21 cellular contexts compared by ENCODE assay signal in the genomic region with DNA sequence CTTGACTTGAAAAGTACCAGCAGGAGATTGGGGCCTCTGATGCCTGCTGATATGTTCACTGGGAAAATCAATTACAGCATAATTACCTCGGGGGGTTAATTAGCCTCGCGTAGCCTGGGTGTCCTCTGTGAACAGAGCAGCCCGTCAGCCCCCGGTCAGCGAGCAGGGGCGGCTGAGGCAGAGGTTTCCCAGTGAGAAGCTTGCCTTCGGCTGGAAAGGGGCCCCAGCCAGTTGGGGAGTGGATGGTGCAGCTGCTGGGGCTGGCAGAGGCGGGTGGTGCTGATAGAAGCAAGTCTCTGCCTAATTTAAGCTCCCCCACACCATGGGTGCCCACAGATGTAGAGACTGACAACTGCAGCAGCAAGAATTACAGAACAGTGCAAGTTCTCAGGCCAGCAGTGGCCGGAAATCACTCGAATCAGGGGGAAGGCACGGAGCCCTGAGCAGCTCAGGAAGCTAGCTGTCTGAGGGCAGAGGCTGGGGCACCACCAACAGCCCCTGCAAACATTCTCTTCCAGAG.
DNase-seq lines count a peak whose midpoint lies in the region; ATAC-seq and TF ChIP-seq lines count a peak whose summit lies in the region.
"Had no signal": no experiment of that assay in that cellular context is flagged by ENCODE, and none has a peak within 500 bp of the region (broad histone marks: within the 10 kb centered on the region; RNA-seq: fewer than 3 reads in every experiment).

No MANE protein-coding gene starts in this region.

- peak overlapping the region; percentile 58 for H3K4me3 Mint-ChIP-seq in neural progenitor cell
- H3K4me3 Mint-ChIP-seq in CD4-positive, alpha-beta memory T cell = no peak overlapping the region
- H3K4me3 Mint-ChIP-seq in activated CD4-positive, alpha-beta memory T cell treated with anti-CD3 and anti-CD28 coated beads for 36 hours = no peak overlapping the region
- H3K4me3 Mint-ChIP-seq in naive thymus-derived CD8-positive, alpha-beta T cell = no peak overlapping the region
- H3K4me3 Mint-ChIP-seq: CD8-positive, alpha-beta memory T cell; stimulated activated effector memory CD8-positive, alpha-beta T cell treated with anti-CD3 and anti-CD28 coated beads, Interleukin-12 subunit alpha, Interleukin-12 subunit beta, amount 100 ng/mL, for 72 hours had no signal

- no peaks in the 10 kb centered on the region for H3K9me3 ChIP-seq in neural progenitor cell (ENCODE audit: low read depth)
- H3K9me3 ChIP-seq in CD4-positive, alpha-beta memory T cell (ENCODE audit: control insufficient read depth in 1 of 2, low read length in 2 of 2) = no peaks in the 10 kb centered on the region
- H3K9me3 ChIP-seq: neutrophil, SJSA1, thyroid gland had no signal

- intact Hi-C loops in dorsolateral prefrontal cortex (cut with DNase I) = no loop called here
- intact Hi-C loops in CD4-positive, alpha-beta memory T cell (cut with micrococcal nuclease) = no loop called here
- intact Hi-C loops in activated CD4-positive, alpha-beta memory T cell treated with anti-CD3 and anti-CD28 coated beads for 36 hours (cut with micrococcal nuclease) = no loop called here

- H3K27ac ChIP-seq in dorsolateral prefrontal cortex (peak overlapping the region in 52 of 59 donors; percentile 2 to 79 (median 54)), neural progenitor cell (no peak overlapping the region)
- H3K27ac ChIP-seq in CD4-positive, alpha-beta memory T cell (ENCODE audit: low read depth, low read length) = no peak overlapping the region
- H3K27ac ChIP-seq: brain microvascular endothelial cell, neutrophil, SJSA1, thyroid gland had no signal

- CTCF ChIA-PET in CD4-positive, alpha-beta memory T cell (lab: Charles Lee; ENCODE audit: partially characterized antibody) = no interaction called here
- CTCF ChIA-PET in activated CD4-positive, alpha-beta memory T cell treated with anti-CD3 and anti-CD28 coated beads for 36 hours (lab: Charles Lee) = no interaction called here

- H3K4me2 ChIP-seq in neural progenitor cell = peak overlapping the region; percentile 71

- peaks cover 2% of the 10 kb centered on the region for H3K9me3 Mint-ChIP-seq in neural progenitor cell
- H3K9me3 Mint-ChIP-seq in CD4-positive, alpha-beta memory T cell = peaks cover 0 to 2% (median 0%) of the 10 kb centered on the region in 8 donors
- H3K9me3 Mint-ChIP-seq in activated CD4-positive, alpha-beta memory T cell treated with anti-CD3 and anti-CD28 coated beads for 36 hours = no peaks in the 10 kb centered on the region
- H3K9me3 Mint-ChIP-seq in naive thymus-derived CD8-positive, alpha-beta T cell = no peaks in the 10 kb centered on the region
- H3K9me3 Mint-ChIP-seq: CD8-positive, alpha-beta memory T cell; stimulated activated effector memory CD8-positive, alpha-beta T cell treated with anti-CD3 and anti-CD28 coated beads, Interleukin-12 subunit alpha, Interleukin-12 subunit beta, amount 100 ng/mL, for 72 hours had no signal

- no peaks in the 10 kb centered on the region for H4K20me1 ChIP-seq in neural progenitor cell (ENCODE audit: low read depth)

- peaks cover 32% of the 10 kb centered on the region for H3K4me1 ChIP-seq in neural progenitor cell
- no peaks in the 10 kb centered on the region for H3K4me1 ChIP-seq in CD4-positive, alpha-beta memory T cell (ENCODE audit: insufficient read depth, low read length)

- H2AFZ ChIP-seq in neural progenitor cell (replicated peaks) = peak overlapping the region; percentile 63

- no peaks in the 10 kb centered on the region for H3K27me3 ChIP-seq in dorsolateral prefrontal cortex
- H3K27me3 ChIP-seq in neural progenitor cell = peaks cover 6% of the 10 kb centered on the region
- no peaks in the 10 kb centered on the region for H3K27me3 ChIP-seq in CD4-positive, alpha-beta memory T cell (ENCODE audit: insufficient read depth, low read length)
- H3K27me3 ChIP-seq: brain microvascular endothelial cell, neutrophil, SJSA1, thyroid gland had no signal

- ATAC-seq in naive thymus-derived CD8-positive, alpha-beta T cell = no peak
- no peak for ATAC-seq in HG02852 (IDR thresholded peaks at IDR 0.05; ENCODE audit: unreplicated experiment)
- ATAC-seq: activated CD4-positive, CD25-positive, alpha-beta regulatory T cell treated with anti-CD3 and anti-CD28 coated beads, Interleukin-2, amount 50 U/mL, for 24 hours; stimulated activated effector memory CD8-positive, alpha-beta T cell treated with anti-CD3 and anti-CD28 coated beads, Interleukin-12 subunit alpha, Interleukin-12 subunit beta, amount 100 ng/mL, for 72 hours had no signal

- DNase-seq in COR-L47 (lab: John Stamatoyannopoulos, UW) (peak; percentile 62), NCI-H146 (lab: John Stamatoyannopoulos, UW) (peak; percentile 91), dorsolateral prefrontal cortex (peak in 5 of 10 donors; percentile 50 to 64 (median 53)), neural progenitor cell (ENCODE audit: low spot score) (peak; percentile 47)
- no peak for DNase-seq in CD4-positive, alpha-beta memory T cell
- no peak for DNase-seq in activated CD4-positive, alpha-beta memory T cell treated with anti-CD3 and anti-CD28 coated beads for 36 hours
- DNase-seq in naive thymus-derived CD8-positive, alpha-beta T cell = no peak
- DNase-seq: brain microvascular endothelial cell; CD8-positive, alpha-beta memory T cell; cortex of kidney; DND-41; Karpas-422; NCI-H1092 treated with DMSO at 0.1 percent for 48 hours; NCI-H526; T-helper 9 cell; thyroid gland had no signal

- peaks cover 6% of the 10 kb centered on the region for H3K27me3 Mint-ChIP-seq in neural progenitor cell (ENCODE audit: insufficient read depth, low read depth)
- peaks cover 0 to 4% of the 10 kb centered on the region in 2 donors for H3K27me3 Mint-ChIP-seq in CD4-positive, alpha-beta memory T cell
- peaks cover 1% of the 10 kb centered on the region for H3K27me3 Mint-ChIP-seq in activated CD4-positive, alpha-beta memory T cell treated with anti-CD3 and anti-CD28 coated beads for 36 hours
- no peaks in the 10 kb centered on the region for H3K27me3 Mint-ChIP-seq in naive thymus-derived CD8-positive, alpha-beta T cell
- H3K27me3 Mint-ChIP-seq: CD8-positive, alpha-beta memory T cell had no signal

- H3K4me1 Mint-ChIP-seq in neural progenitor cell = peaks cover 65% of the 10 kb centered on the region
- no peaks in the 10 kb centered on the region for H3K4me1 Mint-ChIP-seq in CD4-positive, alpha-beta memory T cell
- no peaks in the 10 kb centered on the region for H3K4me1 Mint-ChIP-seq in activated CD4-positive, alpha-beta memory T cell treated with anti-CD3 and anti-CD28 coated beads for 36 hours (ENCODE audit: low read depth)
- peaks cover 0 to 2% (median 0%) of the 10 kb centered on the region in 4 donors for H3K4me1 Mint-ChIP-seq in naive thymus-derived CD8-positive, alpha-beta T cell
- H3K4me1 Mint-ChIP-seq: CD8-positive, alpha-beta memory T cell; stimulated activated effector memory CD8-positive, alpha-beta T cell treated with anti-CD3 and anti-CD28 coated beads, Interleukin-12 subunit alpha, Interleukin-12 subunit beta, amount 100 ng/mL, for 72 hours had no signal

- H3K4me3 ChIP-seq in dorsolateral prefrontal cortex = peak overlapping the region in 5 of 59 donors; percentile 5 to 33 (median 10)
- H3K4me3 ChIP-seq in neural progenitor cell = no peak overlapping the region
- H3K4me3 ChIP-seq in CD4-positive, alpha-beta memory T cell (ENCODE audit: low read length in 2 of 2) = no peak overlapping the region
- H3K4me3 ChIP-seq: SJSA1, thyroid gland had no signal

- TF ChIP-seq CTCF in dorsolateral prefrontal cortex (IDR thresholded peaks at IDR 0.05 in 54 of 56, conservative IDR thresholded peaks at IDR 0.05 in 2 of 56; ENCODE audit: low read depth in 1 of 56, partially characterized antibody in 56 of 56) = no peak
- no peak for TF ChIP-seq CTCF in neural progenitor cell (IDR thresholded peaks at IDR 0.05)

- POLR2A ChIA-PET in CD4-positive, alpha-beta memory T cell (lab: Charles Lee; ENCODE audit: partially characterized antibody) = no interaction called here
- POLR2A ChIA-PET in activated CD4-positive, alpha-beta memory T cell treated with anti-CD3 and anti-CD28 coated beads for 36 hours (lab: Charles Lee) = no interaction called here
- POLR2A ChIA-PET in naive thymus-derived CD8-positive, alpha-beta T cell (lab: Charles Lee) = no interaction called here

- H3K79me2 ChIP-seq in neural progenitor cell (ENCODE audit: low read depth) = no peaks in the 10 kb centered on the region

- H3K27ac Mint-ChIP-seq in neural progenitor cell = peak overlapping the region; percentile 31
- H3K27ac Mint-ChIP-seq in CD4-positive, alpha-beta memory T cell = peak overlapping the region in 1 of 7 donors; percentile 23
- H3K27ac Mint-ChIP-seq in activated CD4-positive, alpha-beta memory T cell treated with anti-CD3 and anti-CD28 coated beads for 36 hours = no peak overlapping the region
- H3K27ac Mint-ChIP-seq in naive thymus-derived CD8-positive, alpha-beta T cell = peak overlapping the region in 2 of 10 donors; percentile 70 to 85
- H3K27ac Mint-ChIP-seq: CD8-positive, alpha-beta memory T cell; stimulated activated effector memory CD8-positive, alpha-beta T cell treated with anti-CD3 and anti-CD28 coated beads, Interleukin-12 subunit alpha, Interleukin-12 subunit beta, amount 100 ng/mL, for 72 hours had no signal

- H3K9ac ChIP-seq in neural progenitor cell = no peak overlapping the region

- peaks cover 27% of the 10 kb centered on the region for H3F3A ChIP-seq in neural progenitor cell (ENCODE audit: low read depth)

- peaks cover 20% of the 10 kb centered on the region for H3K36me3 Mint-ChIP-seq in neural progenitor cell
- no peaks in the 10 kb centered on the region for H3K36me3 Mint-ChIP-seq in CD4-positive, alpha-beta memory T cell
- no peaks in the 10 kb centered on the region for H3K36me3 Mint-ChIP-seq in activated CD4-positive, alpha-beta memory T cell treated with anti-CD3 and anti-CD28 coated beads for 36 hours
- no peaks in the 10 kb centered on the region for H3K36me3 Mint-ChIP-seq in naive thymus-derived CD8-positive, alpha-beta T cell
- H3K36me3 Mint-ChIP-seq: CD8-positive, alpha-beta memory T cell; stimulated activated effector memory CD8-positive, alpha-beta T cell treated with anti-CD3 and anti-CD28 coated beads, Interleukin-12 subunit alpha, Interleukin-12 subunit beta, amount 100 ng/mL, for 72 hours had no signal

- no peaks in the 10 kb centered on the region for H3K36me3 ChIP-seq in neural progenitor cell
- H3K36me3 ChIP-seq in CD4-positive, alpha-beta memory T cell (ENCODE audit: insufficient read depth, low read length) = no peaks in the 10 kb centered on the region
- H3K36me3 ChIP-seq: neutrophil had no signal

Comparison
In these comparisons a context has a peak if more than half of its experiments do, and no peak if none do; other contexts are left out.
1. DNase-seq: peak in COR-L47 (single experiment), NCI-H146 (single experiment) and neural progenitor cell (single experiment); none in CD4-positive, alpha-beta memory T cell (0 of 5), activated CD4-positive, alpha-beta memory T cell treated with anti-CD3 and anti-CD28 coated beads for 36 hours (single experiment) and naive thymus-derived CD8-positive, alpha-beta T cell (0 of 10).
2. H3K27ac ChIP-seq: peak in dorsolateral prefrontal cortex (52 of 59); none in neural progenitor cell (single experiment) and CD4-positive, alpha-beta memory T cell (single experiment).